ENCODE assay signal across 9 cellular contexts in the genomic region with DNA sequence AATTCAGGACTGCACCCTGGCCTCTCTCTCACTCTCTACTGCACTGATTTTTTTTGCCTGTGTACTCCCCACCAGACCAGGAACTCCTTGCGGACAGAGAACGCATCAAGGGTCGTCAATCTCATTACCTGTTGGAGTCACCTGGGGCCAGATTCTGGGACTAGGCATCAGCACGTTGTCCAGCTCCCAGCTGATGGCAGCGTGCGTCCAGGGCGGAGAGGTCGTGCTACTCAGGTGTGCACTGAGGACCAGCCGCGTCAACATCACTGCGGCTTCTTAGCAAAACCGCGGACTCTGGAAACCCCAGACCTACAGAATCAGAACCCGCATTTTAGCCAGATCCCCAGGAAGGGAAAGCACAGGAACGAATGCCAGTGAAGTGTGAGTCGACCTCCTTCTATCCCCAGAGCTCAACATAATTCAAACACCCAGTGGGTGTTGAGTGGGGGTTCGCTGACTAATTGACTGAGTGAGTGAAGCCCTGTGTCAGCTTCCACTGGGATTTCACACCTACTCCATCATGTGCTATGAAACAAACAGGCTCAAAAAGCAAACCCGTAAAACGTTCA. TPM values are rescaled to one million over a fixed set of nuclear protein-coding genes. Genes with fewer than 3 reads are reported as not detected.
DNase-seq lines count a peak whose midpoint lies in the region; ATAC-seq, FAIRE-seq and TF ChIP-seq lines count a peak whose summit lies in the region.
"Had no signal": no experiment of that assay in that cellular context is flagged by ENCODE, and none has a peak within 500 bp of the region (broad histone marks: within the 10 kb centered on the region; RNA-seq: fewer than 3 reads in every experiment).

No MANE protein-coding gene starts in this region.

- peak overlapping the region; percentile 72 for H3K4me3 Mint-ChIP-seq in MCF 10A (ENCODE audit: unreplicated experiment)
- peak overlapping the region; percentile 25 for H3K4me3 Mint-ChIP-seq in activated CD4-positive, alpha-beta memory T cell treated with anti-CD3 and anti-CD28 coated beads for 36 hours

- H3K9me3 ChIP-seq in breast epithelium (no peaks in the 10 kb centered on the region), left lung (no peaks in the 10 kb centered on the region), suprapubic skin (no peaks in the 10 kb centered on the region)

- TF ChIP-seq CTCF in MCF 10A (IDR thresholded peaks at IDR 0.05; ENCODE audit: unreplicated experiment) (no peak), breast epithelium (IDR thresholded peaks at IDR 0.05) (no peak), left lung (IDR thresholded peaks at IDR 0.05) (no peak), suprapubic skin (IDR thresholded peaks at IDR 0.05) (no peak)

- no peak for TF ChIP-seq EP300 in suprapubic skin (IDR thresholded peaks at IDR 0.05)

- FAIRE-seq in GM12892 (lab: Jason Lieb, UNC): no peak

- H3K27me3 Mint-ChIP-seq in MCF 10A (ENCODE audit: insufficient read depth, unreplicated experiment): no peaks in the 10 kb centered on the region
- peaks cover 31% of the 10 kb centered on the region for H3K27me3 Mint-ChIP-seq in activated CD4-positive, alpha-beta memory T cell treated with anti-CD3 and anti-CD28 coated beads for 36 hours

- no peaks in the 10 kb centered on the region for H3K36me3 Mint-ChIP-seq in MCF 10A (ENCODE audit: insufficient read depth, unreplicated experiment)
- H3K36me3 Mint-ChIP-seq in activated CD4-positive, alpha-beta memory T cell treated with anti-CD3 and anti-CD28 coated beads for 36 hours: no peaks in the 10 kb centered on the region

- no peaks in the 10 kb centered on the region for H3K9me3 Mint-ChIP-seq in MCF 10A (ENCODE audit: unreplicated experiment)
- H3K9me3 Mint-ChIP-seq in activated CD4-positive, alpha-beta memory T cell treated with anti-CD3 and anti-CD28 coated beads for 36 hours: no peaks in the 10 kb centered on the region

- no TSS peak for BruUV-seq in MCF 10A (replicated peaks; lab: Mats Ljungman, UMichigan)

- no peak for TF ChIP-seq POLR2A in breast epithelium (IDR thresholded peaks at IDR 0.05)
- no peak for TF ChIP-seq POLR2A in suprapubic skin (IDR thresholded peaks at IDR 0.05)
- no peak for TF ChIP-seq POLR2A in GM12892 (IDR thresholded peaks at IDR 0.05; ENCODE audit: low read depth, low read length)

- POLR2A ChIA-PET in MCF 10A (lab: Yijun Ruan, JAX): interaction anchor here (0.6 to 2.4 kb wide), 7 partner anchors 12 to 291 kb away, joined by 3 to 9 read pairs (median 3); no protein-coding TSS in a partner anchor
- POLR2A ChIA-PET in activated CD4-positive, alpha-beta memory T cell treated with anti-CD3 and anti-CD28 coated beads for 36 hours (lab: Charles Lee): no interaction called here

- H3K4me3 ChIP-seq in breast epithelium (peak overlapping the region in 1 of 3 donors; percentile 83), left lung (peak overlapping the region; percentile 40 to 47), suprapubic skin (peak overlapping the region; percentile 65)

- H3K27ac ChIP-seq in breast epithelium (no peak overlapping the region), left lung (peak overlapping the region; percentile 33 to 75), suprapubic skin (peak overlapping the region; percentile 77)
- H3K27ac ChIP-seq: WERI-Rb-1 had no signal

- H3K36me3 ChIP-seq in breast epithelium (no peaks in the 10 kb centered on the region), left lung (no peaks in the 10 kb centered on the region), suprapubic skin (no peaks in the 10 kb centered on the region)
- H3K36me3 ChIP-seq: WERI-Rb-1 had no signal

- no peak for ATAC-seq in left lung

- no peak overlapping the region for H3K27ac Mint-ChIP-seq in MCF 10A (ENCODE audit: low read depth, unreplicated experiment)
- no peak overlapping the region for H3K27ac Mint-ChIP-seq in activated CD4-positive, alpha-beta memory T cell treated with anti-CD3 and anti-CD28 coated beads for 36 hours

- no peaks in the 10 kb centered on the region for H3K27me3 ChIP-seq in breast epithelium
- H3K27me3 ChIP-seq in left lung: peaks cover 0 to 27% of the 10 kb centered on the region in 2 donors
- no peaks in the 10 kb centered on the region for H3K27me3 ChIP-seq in suprapubic skin

- intact Hi-C loops in MCF 10A (cut with micrococcal nuclease) (no loop called here), breast epithelium (cut with DNase I; ENCODE audit: low total_unique reads) (no loop called here), left lung (cut with DNase I) (no loop called here)
- intact Hi-C loops in activated CD4-positive, alpha-beta memory T cell treated with anti-CD3 and anti-CD28 coated beads for 36 hours (cut with micrococcal nuclease): no loop called here

- H3K4me1 ChIP-seq in breast epithelium (peaks cover 0 to 5% of the 10 kb centered on the region in 2 donors), left lung (peaks cover 11 to 63% of the 10 kb centered on the region in 2 donors), suprapubic skin (peaks cover 41% of the 10 kb centered on the region)

- CTCF ChIA-PET in MCF 10A (lab: Yijun Ruan, JAX): interaction anchor here (0.8 to 4.6 kb wide), 3 partner anchors 12 to 56 kb away, joined by 3 to 54 read pairs (median 4); no protein-coding TSS in a partner anchor
- CTCF ChIA-PET in activated CD4-positive, alpha-beta memory T cell treated with anti-CD3 and anti-CD28 coated beads for 36 hours (lab: Charles Lee): interaction anchor here (1.2 to 7.3 kb wide), 6 partner anchors 11 to 747 kb away, joined by 4 to 79 read pairs (median 17); partner anchors contain the start of gene KCNJ5

- peaks cover 43% of the 10 kb centered on the region for H3K4me1 Mint-ChIP-seq in MCF 10A (ENCODE audit: insufficient read depth, unreplicated experiment)
- peaks cover 15% of the 10 kb centered on the region for H3K4me1 Mint-ChIP-seq in activated CD4-positive, alpha-beta memory T cell treated with anti-CD3 and anti-CD28 coated beads for 36 hours (ENCODE audit: low read depth)

- 73% methylated on average over 19 of the region's 19 CpGs for WGBS in suprapubic skin

- DNase-seq in MCF 10A (ENCODE audit: unreplicated experiment) (no peak), breast epithelium (ENCODE audit: low spot score in 2 of 2) (no peak), left lung (no peak), suprapubic skin (ENCODE audit: low spot score in 2 of 2) (no peak), NCI-H2227 treated with DMSO at 0.1 percent for 48 hours (lab: John Stamatoyannopoulos, UW) (no peak), HuH-7.5 (ENCODE audit: low spot score) (no peak), GM12892 (ENCODE audit: insufficient read length) (no peak)
- no peak for DNase-seq in activated CD4-positive, alpha-beta memory T cell treated with anti-CD3 and anti-CD28 coated beads for 36 hours
- DNase-seq: WERI-Rb-1 had no signal

RNA-seq across cellular contexts. Expression of gene KCNJ5, which starts 13.2 kb away (rescaled TPM):
- not detected in 2 replicates for total RNA-seq in MCF 10A (2022)
- total RNA-seq in breast epithelium: 1 to 10 TPM in 2 of 3 donors, under 1 TPM in 1; 0.98 to 8.8 (median 2.8) TPM
- not detected for total RNA-seq in activated CD4-positive, alpha-beta memory T cell treated with anti-CD3 and anti-CD28 coated beads for 36 hours
- total RNA-seq in left lung: 1 to 10 TPM; 3.8 to 5.0 TPM
- under 1 TPM in 2 of 4 donors, not detected in 2; 0.26 to 0.36 TPM for total RNA-seq in suprapubic skin
- not detected for polyA plus RNA-seq in GM12892 (2012; ENCODE audit: missing spikeins)

RNA-seq across cellular contexts. Expression of gene KCNJ1, which starts 37.3 kb away (rescaled TPM):
- not detected in 2 replicates for total RNA-seq in MCF 10A (2022)
- total RNA-seq in breast epithelium: under 1 TPM in 1 of 3 donors, not detected in 2; 0.16 TPM
- not detected for total RNA-seq in activated CD4-positive, alpha-beta memory T cell treated with anti-CD3 and anti-CD28 coated beads for 36 hours
- total RNA-seq in left lung: not detected
- total RNA-seq in suprapubic skin: 1 to 10 TPM in 1 of 4 donors, under 1 TPM in 1, not detected in 2; 0.18 to 3.0 TPM
- 0.11 TPM for polyA plus RNA-seq in GM12892 (2012; ENCODE audit: missing spikeins)

RNA-seq across cellular contexts. Expression of gene TP53AIP1, which starts 38.3 kb away (rescaled TPM):
- total RNA-seq in MCF 10A (2022): 4.5 and 5.8 TPM in 2 replicates
- total RNA-seq in breast epithelium: under 1 TPM; 0.16 to 0.59 (median 0.33) TPM
- not detected for total RNA-seq in activated CD4-positive, alpha-beta memory T cell treated with anti-CD3 and anti-CD28 coated beads for 36 hours
- under 1 TPM in 1 of 2 donors, not detected in 1; 0.39 TPM for total RNA-seq in left lung
- total RNA-seq in suprapubic skin: 10 to 100 TPM; 19.2 to 32.9 (median 21.0) TPM
- not detected for polyA plus RNA-seq in GM12892 (2012; ENCODE audit: missing spikeins)

Comparison
In these comparisons a context has a peak if more than half of its experiments do, and no peak if none do; other contexts are left out.
1. H3K27ac ChIP-seq: peak in left lung (2 of 2) and suprapubic skin (single experiment); none in breast epithelium (0 of 2).